In the genomic region with DNA sequence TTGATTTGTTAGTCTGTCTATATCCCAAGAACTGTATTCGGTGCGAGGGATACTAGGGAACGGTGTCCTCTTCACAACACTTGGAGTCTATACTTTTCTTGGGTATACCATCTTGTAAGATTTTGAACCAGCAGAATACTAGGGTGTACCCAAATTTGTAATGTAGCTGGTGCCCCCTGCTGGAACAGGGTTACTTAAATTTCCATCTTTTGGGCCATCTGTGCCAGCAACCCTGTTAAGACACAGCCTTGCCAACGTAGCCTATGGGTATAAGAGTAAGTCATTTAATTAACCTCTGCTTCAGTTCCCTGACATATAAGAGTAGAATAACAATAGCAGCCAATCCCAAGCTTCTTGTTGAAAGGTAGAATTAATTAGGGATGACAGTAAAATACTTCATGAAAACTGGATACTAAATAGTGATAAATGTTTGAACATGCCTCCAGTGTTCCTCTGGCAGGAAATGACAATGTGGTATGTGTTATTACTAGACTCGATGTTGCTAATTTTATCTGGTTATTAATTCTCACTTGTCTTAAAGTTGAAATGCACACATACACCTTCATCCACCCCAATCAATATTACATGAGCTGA, we compare ENCODE assay signal across 8 cellular contexts.
DNase-seq lines count a peak whose midpoint lies in the region; ATAC-seq, FAIRE-seq and TF ChIP-seq lines count a peak whose summit lies in the region.

No MANE protein-coding gene starts in this region.

- no peaks in the 10 kb centered on the region for H3K9me3 Mint-ChIP-seq in activated naive CD8-positive, alpha-beta T cell treated with anti-CD3 and anti-CD28 coated beads, Interleukin-2, amount 10 ng/mL, durations not matched to agents 7 days and 5 days

- no peak overlapping the region for H3K27ac ChIP-seq in 22Rv1

- H3K27me3 Mint-ChIP-seq in activated naive CD8-positive, alpha-beta T cell treated with anti-CD3 and anti-CD28 coated beads, Interleukin-2, amount 10 ng/mL, durations not matched to agents 7 days and 5 days = no peaks in the 10 kb centered on the region

- POLR2A ChIA-PET in activated naive CD8-positive, alpha-beta T cell treated with anti-CD3 and anti-CD28 coated beads, Interleukin-2, amount 10 ng/mL, durations not matched to agents 7 days and 5 days (lab: Charles Lee) = no interaction called here

- peak; percentile 8 for DNase-seq in SKM-1 (lab: John Stamatoyannopoulos, UW; ENCODE audit: unreplicated experiment)
- peak; percentile 40 for DNase-seq in activated naive CD8-positive, alpha-beta T cell treated with anti-CD3 and anti-CD28 coated beads, Interleukin-2, amount 10 ng/mL, durations not matched to agents 7 days and 5 days
- DNase-seq in left kidney (ENCODE audit: low read depth, low spot score) = peak; percentile 76
- DNase-seq in stimulated activated CD8-positive, alpha-beta memory T cell treated with anti-CD3 and anti-CD28 coated beads, Interleukin-12 subunit alpha, Interleukin-12 subunit beta, amount 100 ng/mL, for 24 hours (ENCODE audit: extremely low read depth) = peak; percentile 32
- DNase-seq in HTR-8/SVneo (ENCODE audit: insufficient read length, low spot score) = no peak

- H3K4me1 Mint-ChIP-seq in activated naive CD8-positive, alpha-beta T cell treated with anti-CD3 and anti-CD28 coated beads, Interleukin-2, amount 10 ng/mL, durations not matched to agents 7 days and 5 days = no peaks in the 10 kb centered on the region

- no peak for FAIRE-seq in HTR-8/SVneo (lab: Jason Lieb, UNC)

- TF ChIP-seq CTCF in 22Rv1 (IDR thresholded peaks at IDR 0.05) = peak; percentile 42

- no peaks in the 10 kb centered on the region for H3K36me3 Mint-ChIP-seq in activated naive CD8-positive, alpha-beta T cell treated with anti-CD3 and anti-CD28 coated beads, Interleukin-2, amount 10 ng/mL, durations not matched to agents 7 days and 5 days

- no peak overlapping the region for H3K4me3 Mint-ChIP-seq in activated naive CD8-positive, alpha-beta T cell treated with anti-CD3 and anti-CD28 coated beads, Interleukin-2, amount 10 ng/mL, durations not matched to agents 7 days and 5 days

- ATAC-seq in GM18499 (IDR thresholded peaks at IDR 0.05; ENCODE audit: insufficient read depth, unreplicated experiment) = peak; percentile 57
- peak; percentile 48 for ATAC-seq in HG03565 (IDR thresholded peaks at IDR 0.05; ENCODE audit: unreplicated experiment)
- ATAC-seq in activated naive CD8-positive, alpha-beta T cell treated with anti-CD3 and anti-CD28 coated beads, Interleukin-2, amount 10 ng/mL, durations not matched to agents 7 days and 5 days (ENCODE audit: low read depth) = no peak

- no peak overlapping the region for H3K27ac Mint-ChIP-seq in activated naive CD8-positive, alpha-beta T cell treated with anti-CD3 and anti-CD28 coated beads, Interleukin-2, amount 10 ng/mL, durations not matched to agents 7 days and 5 days
